In genomic region chr6:1915226-1915625, GRCh38 we compare ENCODE assay signal across 16 cellular contexts.
DNase-seq lines count a peak whose midpoint lies in the region; ATAC-seq and TF ChIP-seq lines count a peak whose summit lies in the region.
"Had no signal": no experiment of that assay in that cellular context is flagged by ENCODE, and none has a peak within 500 bp of the region (broad histone marks: within the 10 kb centered on the region; RNA-seq: fewer than 3 reads in every experiment).

No MANE protein-coding gene starts in this region.

- no peaks in the 10 kb centered on the region; a peak in 1 of 4 replicates for H3K79me1 ChIP-seq in IMR-90 (ENCODE audit: low read depth in 1 of 2, low read length in 2 of 2)

- H3K23ac ChIP-seq in IMR-90 (ENCODE audit: low read depth, low read length): no peak overlapping the region

- DNase-seq in D341Med (ENCODE audit: low spot score) (peak; percentile 34), IMR-90 (no peak), esophagus muscularis mucosa (ENCODE audit: extremely low spot score) (peak; percentile 66), ascending aorta (ENCODE audit: low spot score in 2 of 2) (no peak), lower leg skin (ENCODE audit: low spot score in 2 of 2) (no peak), ureter (ENCODE audit: low spot score) (no peak), Peyer's patch (no peak)
- DNase-seq: 8988T; ACHN; CD4-positive, CD25-positive, alpha-beta regulatory T cell; DMS 273 treated with DMSO at 0.1 percent for 48 hours; H7 had no signal

- dilution Hi-C loops in IMR-90 (cut with HindIII; ENCODE audit: low sequenced_read_pairs, unreplicated experiment): no loop called here

- 0 out of 3 replicates have a peak overlapping the region, but pooled peaks have one; percentile 70 for H2BK15ac ChIP-seq in IMR-90 (ENCODE audit: low read depth, low read length)

- H2BK120ac ChIP-seq in IMR-90 (ENCODE audit: low read depth, low read length): peak overlapping the region; percentile 25; the same call in 1 of the 2 replicates

- peak overlapping the region; percentile 68 for H2AK5ac ChIP-seq in IMR-90 (ENCODE audit: low read depth, low read length)

- no peak overlapping the region for H3K4me3 ChIP-seq in IMR-90 (ENCODE audit: insufficient read depth, low read depth, low read length)
- H3K4me3 ChIP-seq in esophagus muscularis mucosa: no peak overlapping the region
- H3K4me3 ChIP-seq in ascending aorta: no peak overlapping the region
- no peak overlapping the region for H3K4me3 ChIP-seq in lower leg skin (ENCODE audit: low read depth, poor library complexity, severe bottlenecking)
- no peak overlapping the region for H3K4me3 ChIP-seq in Peyer's patch
- H3K4me3 ChIP-seq: BLaER1 treated with 17β-estradiol and CSF1 and Interleukin-3, amounts not matched to agents 10 nM and 100 nM; GM23338 had no signal

- intact Hi-C loops in IMR-90 (cut with micrococcal nuclease) (no loop called here), esophagus muscularis mucosa (cut with DNase I) (no loop called here), ascending aorta (cut with DNase I) (loop anchor here (10.0 kb wide), 1 partner anchor 110 kb away; no protein-coding TSS in a partner anchor), lower leg skin (cut with DNase I; ENCODE audit: low total_unique reads) (no loop called here)

- 93% methylated on average over 7 of the region's 9 CpGs; no CpG with 5 or more reads in 1 of the 2 experiments for WGBS in IMR-90 (ENCODE audit: extremely low coverage in 2 of 2, insufficient read length in 1 of 2), 2 experiments
- 87% methylated on average over 9 of the region's 9 CpGs for WGBS in esophagus muscularis mucosa
- 87 to 91% methylated on average over 9 of the region's 9 CpGs for WGBS in lower leg skin, 2 donors

- H3K4me2 ChIP-seq in IMR-90 (ENCODE audit: low read depth, low read length): no peak overlapping the region
- H3K4me2 ChIP-seq: GM23338 had no signal

- H3K56ac ChIP-seq in IMR-90 (ENCODE audit: extremely low read depth, insufficient read depth, low read length): no peak overlapping the region

- no peak for TF ChIP-seq RAD21 in IMR-90 (IDR thresholded peaks at IDR 0.05; ENCODE audit: low read length)

- H3K9me3 Mint-ChIP-seq in nephron: no peaks in the 10 kb centered on the region
- H3K9me3 Mint-ChIP-seq: CD4-positive, CD25-positive, alpha-beta regulatory T cell; GM23338; IgD-negative memory B cell had no signal

- BruUV-seq in IMR-90 (replicated peaks; lab: Mats Ljungman, UMichigan): no TSS peak

- POLR2A ChIA-PET in IMR-90 (lab: Charles Lee; ENCODE audit: unreplicated experiment): no interaction called here

- H3K27me3 Mint-ChIP-seq in nephron (ENCODE audit: low read depth): no peaks in the 10 kb centered on the region
- H3K27me3 Mint-ChIP-seq: CD4-positive, CD25-positive, alpha-beta regulatory T cell; IgD-negative memory B cell had no signal

- H4K5ac ChIP-seq in IMR-90 (ENCODE audit: low read depth, low read length): no peak overlapping the region

- no peak for ATAC-seq in IMR-90 (ENCODE audit: low read depth)
- ATAC-seq: GM23338 had no signal

- TF ChIP-seq POLR2A in IMR-90 (IDR thresholded peaks at IDR 0.05; ENCODE audit: low read depth, low read length) (no peak), esophagus muscularis mucosa (IDR thresholded peaks at IDR 0.05; ENCODE audit: low read depth) (no peak), lower leg skin (IDR thresholded peaks at IDR 0.05) (no peak), Peyer's patch (IDR thresholded peaks at IDR 0.05) (no peak)

- in situ Hi-C loops in IMR-90 (cut with MboI; ENCODE audit: low sequenced_read_pairs): no loop called here

- 0 out of 2 replicates have a peak overlapping the region, but pooled peaks have one; percentile 2 for H2BK20ac ChIP-seq in IMR-90 (ENCODE audit: low read depth, low read length)

- CTCF ChIA-PET in IMR-90 (lab: Yijun Ruan, JAX): no interaction called here

- no peak overlapping the region; the same call in 1 of the 2 replicates for H3K14ac ChIP-seq in IMR-90 (replicated peaks; ENCODE audit: low read depth, low read length)

- TF ChIP-seq CTCF in IMR-90 (conservative IDR thresholded peaks at IDR 0.05; ENCODE audit: low read depth, low read length) (no peak), esophagus muscularis mucosa (IDR thresholded peaks at IDR 0.05) (no peak), nephron (IDR thresholded peaks at IDR 0.05; ENCODE audit: unreplicated experiment in 3 of 3) (no peak), ascending aorta (IDR thresholded peaks at IDR 0.05) (no peak), lower leg skin (IDR thresholded peaks at IDR 0.05) (no peak), Peyer's patch (IDR thresholded peaks at IDR 0.05) (no peak)

- H3K9ac ChIP-seq in IMR-90 (ENCODE audit: low read depth, low read length): no peak overlapping the region
- H3K9ac ChIP-seq: BLaER1 treated with 17β-estradiol and CSF1 and Interleukin-3, amounts not matched to agents 10 nM and 100 nM had no signal

- peak overlapping the region; percentile 42 for H2AK9ac ChIP-seq in IMR-90 (replicated peaks; ENCODE audit: low read depth, low read length, poor library complexity)

- H4K91ac ChIP-seq in IMR-90 (ENCODE audit: insufficient read depth, low read depth, low read length): no peak overlapping the region

- H3K4ac ChIP-seq in IMR-90 (ENCODE audit: low read depth, low read length): no peak overlapping the region

- peak overlapping the region; percentile 42 for H2BK5ac ChIP-seq in IMR-90 (ENCODE audit: low read depth, low read length, poor library complexity, severe bottlenecking)

- H3K4me3 Mint-ChIP-seq in nephron: no peak overlapping the region
- H3K4me3 Mint-ChIP-seq: CD4-positive, CD25-positive, alpha-beta regulatory T cell; GM23338; IgD-negative memory B cell had no signal

- peak overlapping the region; percentile 34 to 81 (median 68) for H3K27ac Mint-ChIP-seq in nephron
- H3K27ac Mint-ChIP-seq: CD4-positive, CD25-positive, alpha-beta regulatory T cell; GM23338; IgD-negative memory B cell had no signal

- no peaks in the 10 kb centered on the region for H3K36me3 Mint-ChIP-seq in nephron (ENCODE audit: low read depth)

- no peak for TF ChIP-seq EP300 in esophagus muscularis mucosa (IDR thresholded peaks at IDR 0.05)

- H3K4me1 Mint-ChIP-seq in nephron: peaks cover 34% of the 10 kb centered on the region

- no peaks in the 10 kb centered on the region for H4K20me1 ChIP-seq in IMR-90 (ENCODE audit: insufficient read depth, low read length)
- H4K20me1 ChIP-seq: BLaER1 treated with 17β-estradiol and CSF1 and Interleukin-3, amounts not matched to agents 10 nM and 100 nM had no signal

- H3K9me1 ChIP-seq in IMR-90 (ENCODE audit: insufficient read depth, low read length): peaks cover 17% of the 10 kb centered on the region

- no peak overlapping the region for H4K8ac ChIP-seq in IMR-90 (ENCODE audit: low read depth in 2 of 2, low read length in 2 of 2)

- peaks cover 16% of the 10 kb centered on the region for H3K4me1 ChIP-seq in IMR-90 (ENCODE audit: control insufficient read depth, insufficient read depth, low read length)
- H3K4me1 ChIP-seq in esophagus muscularis mucosa: no peaks in the 10 kb centered on the region
- peaks cover 0 to 11% of the 10 kb centered on the region in 2 donors for H3K4me1 ChIP-seq in ascending aorta
- H3K4me1 ChIP-seq in Peyer's patch: no peaks in the 10 kb centered on the region

- H3K36me3 ChIP-seq in IMR-90 (ENCODE audit: control insufficient read depth, insufficient read depth, low read length): no peaks in the 10 kb centered on the region
- H3K36me3 ChIP-seq in esophagus muscularis mucosa: no peaks in the 10 kb centered on the region
- H3K36me3 ChIP-seq in ascending aorta: no peaks in the 10 kb centered on the region
- peaks cover 0 to 6% (median 0%) of the 10 kb centered on the region in 3 donors for H3K36me3 ChIP-seq in Peyer's patch

- no peak overlapping the region for H3K18ac ChIP-seq in IMR-90 (ENCODE audit: low read depth, low read length)

- no peak overlapping the region for H3K27ac ChIP-seq in IMR-90 (ENCODE audit: insufficient read depth, low read length)
- no peak overlapping the region for H3K27ac ChIP-seq in esophagus muscularis mucosa (replicated peaks in 1 of 4)
- no peak overlapping the region for H3K27ac ChIP-seq in ascending aorta
- no peak overlapping the region for H3K27ac ChIP-seq in Peyer's patch
- H3K27ac ChIP-seq: BLaER1 treated with 17β-estradiol and CSF1 and Interleukin-3, amounts not matched to agents 10 nM and 100 nM had no signal

- H2AFZ ChIP-seq in IMR-90 (replicated peaks; ENCODE audit: low read length, poor library complexity): no peak overlapping the region
- H2AFZ ChIP-seq: GM23338 had no signal

- no peaks in the 10 kb centered on the region for H3K9me3 ChIP-seq in IMR-90 (ENCODE audit: control insufficient read depth, insufficient read depth, low read length)
- no peaks in the 10 kb centered on the region for H3K9me3 ChIP-seq in esophagus muscularis mucosa
- no peaks in the 10 kb centered on the region for H3K9me3 ChIP-seq in ascending aorta
- H3K9me3 ChIP-seq in Peyer's patch: no peaks in the 10 kb centered on the region

- H3K27me3 ChIP-seq in IMR-90 (ENCODE audit: control insufficient read depth, insufficient read depth, low read length): no peaks in the 10 kb centered on the region
- no peaks in the 10 kb centered on the region for H3K27me3 ChIP-seq in esophagus muscularis mucosa
- no peaks in the 10 kb centered on the region for H3K27me3 ChIP-seq in ascending aorta
- no peaks in the 10 kb centered on the region for H3K27me3 ChIP-seq in Peyer's patch
- H3K27me3 ChIP-seq: BLaER1 treated with 17β-estradiol and CSF1 and Interleukin-3, amounts not matched to agents 10 nM and 100 nM had no signal

TF ChIP-seq in IMR-90, 13 proteins besides CTCF, POLR2A, EP300 and RAD21 (continues in another document):
- no peak for TF ChIP-seq RCOR1 (IDR thresholded peaks at IDR 0.05; ENCODE audit: insufficient replicate concordance, low read length)
- no peak for TF ChIP-seq FOS (IDR thresholded peaks at IDR 0.05; ENCODE audit: low read depth, low read length)
- no peak for TF ChIP-seq NFE2L2 (IDR thresholded peaks at IDR 0.05; ENCODE audit: low read depth, low read length)
- TF ChIP-seq CHD1 (IDR thresholded peaks at IDR 0.05; ENCODE audit: low read depth, low read length): no peak
- no peak for TF ChIP-seq MAFK (IDR thresholded peaks at IDR 0.05; ENCODE audit: low read depth, low read length)
- TF ChIP-seq, protein P1, sequence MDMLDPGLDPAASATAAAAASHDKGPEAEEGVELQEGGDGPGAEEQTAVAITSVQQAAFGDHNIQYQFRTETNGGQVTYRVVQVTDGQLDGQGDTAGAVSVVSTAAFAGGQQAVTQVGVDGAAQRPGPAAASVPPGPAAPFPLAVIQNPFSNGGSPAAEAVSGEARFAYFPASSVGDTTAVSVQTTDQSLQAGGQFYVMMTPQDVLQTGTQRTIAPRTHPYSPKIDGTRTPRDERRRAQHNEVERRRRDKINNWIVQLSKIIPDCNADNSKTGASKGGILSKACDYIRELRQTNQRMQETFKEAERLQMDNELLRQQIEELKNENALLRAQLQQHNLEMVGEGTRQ (IDR thresholded peaks at IDR 0.05; ENCODE audit: low read depth, low read length): no peak
- no peak for TF ChIP-seq RFX5 (IDR thresholded peaks at IDR 0.05; ENCODE audit: low read depth, low read length)
- TF ChIP-seq SMC3 (IDR thresholded peaks at IDR 0.05; ENCODE audit: low read depth, low read length): no peak
- no peak for TF ChIP-seq MAZ (IDR thresholded peaks at IDR 0.05; ENCODE audit: borderline replicate concordance, low read depth, low read length)

Comparison
In these comparisons a context has a peak if more than half of its experiments do, and no peak if none do; other contexts are left out.
1. DNase-seq: peak in D341Med (single experiment) and esophagus muscularis mucosa (single experiment); none in IMR-90 (single experiment), ascending aorta (0 of 2), lower leg skin (0 of 2), ureter (single experiment) and Peyer's patch (0 of 3).